ENCODE assay signal across 22 cellular contexts in genomic region chr7:46285856-46286255, GRCh38.
A peak's percentile ranks its signal among the peaks of the same experiment; 100 is the strongest.
DNase-seq lines count a peak whose midpoint lies in the region; ATAC-seq and TF ChIP-seq lines count a peak whose summit lies in the region.
"Had no signal": no experiment of that assay in that cellular context is flagged by ENCODE, and none has a peak within 500 bp of the region (broad histone marks: within the 10 kb centered on the region; RNA-seq: fewer than 3 reads in every experiment).

No MANE protein-coding gene starts in this region.

- intact Hi-C loops in Calu3 (cut with micrococcal nuclease; ENCODE audit: unreplicated experiment), result no loop called here

- CTCF ChIA-PET in Calu3 (lab: Charles Lee), result interaction anchor here (0.8 to 1.2 kb wide), 2 partner anchors 363 to 367 kb away, joined by 3 read pairs; no protein-coding TSS in a partner anchor

- peaks cover 20% of the 10 kb centered on the region for H3K4me1 ChIP-seq in foreskin keratinocyte

- no peak overlapping the region for H3K4me3 Mint-ChIP-seq in Calu3 (ENCODE audit: low read depth, unreplicated experiment)
- H3K4me3 Mint-ChIP-seq: CD14-positive monocyte had no signal

- H3K27ac ChIP-seq in foreskin keratinocyte, result peak overlapping the region; percentile 97
- H3K27ac ChIP-seq: GM23248 had no signal

- no peaks in the 10 kb centered on the region for H3K27me3 Mint-ChIP-seq in Calu3 (ENCODE audit: unreplicated experiment)

- H3K36me3 Mint-ChIP-seq in Calu3 (ENCODE audit: insufficient read depth, unreplicated experiment), result peaks cover 6% of the 10 kb centered on the region
- H3K36me3 Mint-ChIP-seq: CD14-positive monocyte had no signal

- TF ChIP-seq CTCF in Calu3 (IDR thresholded peaks at IDR 0.05; ENCODE audit: unreplicated experiment) (no peak), foreskin keratinocyte (conservative IDR thresholded peaks at IDR 0.05) (no peak)

- H3K4me1 Mint-ChIP-seq in Calu3 (ENCODE audit: low read depth, unreplicated experiment), result peaks cover 53% of the 10 kb centered on the region
- H3K4me1 Mint-ChIP-seq: CD14-positive monocyte had no signal

- BruUV-seq in Calu3 (replicated peaks; lab: Mats Ljungman, UMichigan), result no TSS peak

- peak overlapping the region; percentile 60 for H3K27ac Mint-ChIP-seq in Calu3 (ENCODE audit: unreplicated experiment)
- H3K27ac Mint-ChIP-seq: CD14-positive monocyte had no signal

- no peaks in the 10 kb centered on the region for H3K27me3 ChIP-seq in foreskin keratinocyte

- peak; percentile 30 for ATAC-seq in foreskin keratinocyte
- ATAC-seq in left lobe of liver, result no peak
- ATAC-seq: HCT116 had no signal

- no peaks in the 10 kb centered on the region for H3K9me3 Mint-ChIP-seq in Calu3 (ENCODE audit: low read depth, unreplicated experiment)

- DNase-seq in Calu3 (no peak), astrocyte of the hippocampus (ENCODE audit: low read depth, low spot score) (peak; percentile 46), foreskin keratinocyte (peak in 1 of 2 donors; percentile 22), renal cortical epithelial cell (ENCODE audit: low read depth) (peak; percentile 62), NCI-H2171 (lab: John Stamatoyannopoulos, UW) (no peak), left lobe of liver (ENCODE audit: low spot score) (no peak)
- no peak for DNase-seq in stimulated activated naive CD4-positive, alpha-beta T cell treated with Interleukin-2 at 50 U/mL for 16 hours (lab: John Stamatoyannopoulos, UW)
- DNase-seq in stimulated activated CD4-positive, alpha-beta T cell treated with anti-CD3 and anti-CD28 coated beads, Interleukin-4, amount 100 ng/mL, for 4 hours, result no peak
- DNase-seq: DMS79; GM23248; KG1; NCI-H1105; NCI-H146; NCI-H2029; NCI-H226; NCI-H510A treated with DMSO at 0.1 percent for 48 hours; NCI-H748 treated with DMSO at 0.1 percent for 48 hours; NK-92 treated with Interleukin-12 subunit alpha and Interleukin-12 subunit beta, amount 100 ng/mL, for 24 hours; SIG-M5; SK-N-SH had no signal

Comparison
In these comparisons a context has a peak if more than half of its experiments do, and no peak if none do; other contexts are left out.
1. DNase-seq: peak in astrocyte of the hippocampus (single experiment) and renal cortical epithelial cell (single experiment); none in Calu3 (single experiment), NCI-H2171 (single experiment), left lobe of liver (single experiment), stimulated activated naive CD4-positive, alpha-beta T cell treated with Interleukin-2 at 50 U/mL for 16 hours (single experiment) and stimulated activated CD4-positive, alpha-beta T cell treated with anti-CD3 and anti-CD28 coated beads, Interleukin-4, amount 100 ng/mL, for 4 hours (0 of 2).